Comparison of ENCODE assay signal across 12 cellular contexts in genomic region chr20:32522525-32522774, GRCh38.
A peak's percentile ranks its signal among the peaks of the same experiment; 100 is the strongest.
DNase-seq lines count a peak whose midpoint lies in the region; ATAC-seq and TF ChIP-seq lines count a peak whose summit lies in the region.
"Had no signal": no experiment of that assay in that cellular context is flagged by ENCODE, and none has a peak within 500 bp of the region (broad histone marks: within the 10 kb centered on the region; RNA-seq: fewer than 3 reads in every experiment).

No MANE protein-coding gene starts in this region.

- H3K36me3 Mint-ChIP-seq in activated CD8-positive, alpha-beta memory T cell treated with anti-CD3 and anti-CD28 coated beads, Interleukin-2, amount 10 ng/mL, durations not matched to agents 7 days and 5 days = peaks cover 3% of the 10 kb centered on the region

- TF ChIP-seq CTCF in GM13977 (IDR thresholded peaks at IDR 0.05; ENCODE audit: extremely low read depth, insufficient read depth, missing control alignments) = no peak

- no peaks in the 10 kb centered on the region for H3K9me3 Mint-ChIP-seq in activated CD8-positive, alpha-beta memory T cell treated with anti-CD3 and anti-CD28 coated beads, Interleukin-2, amount 10 ng/mL, durations not matched to agents 7 days and 5 days (ENCODE audit: low read depth)
- H3K9me3 Mint-ChIP-seq: stimulated activated naive B cell treated with anti-CD40 and anti-IgM and Interleukin-4, amounts not matched to agents 10 μg/mL and 1 μg/mL and 100 μg/mL, for 72 hours had no signal

- no peaks in the 10 kb centered on the region for H3K27me3 Mint-ChIP-seq in activated CD8-positive, alpha-beta memory T cell treated with anti-CD3 and anti-CD28 coated beads, Interleukin-2, amount 10 ng/mL, durations not matched to agents 7 days and 5 days
- H3K27me3 Mint-ChIP-seq: stimulated activated naive B cell treated with anti-CD40 and anti-IgM and Interleukin-4, amounts not matched to agents 10 μg/mL and 1 μg/mL and 100 μg/mL, for 72 hours had no signal

- intact Hi-C loops in posterior vena cava (cut with DNase I) (loop anchor here in 1 of 2 donors (2.0 to 10.0 kb wide), 2 partner anchors 128 to 262 kb away; no protein-coding TSS in a partner anchor), Right ventricle myocardium superior (cut with DNase I) (no loop called here)

- peaks cover 54% of the 10 kb centered on the region for H3K4me1 Mint-ChIP-seq in activated CD8-positive, alpha-beta memory T cell treated with anti-CD3 and anti-CD28 coated beads, Interleukin-2, amount 10 ng/mL, durations not matched to agents 7 days and 5 days

- H3K27ac Mint-ChIP-seq in activated CD8-positive, alpha-beta memory T cell treated with anti-CD3 and anti-CD28 coated beads, Interleukin-2, amount 10 ng/mL, durations not matched to agents 7 days and 5 days = peak overlapping the region; percentile 59
- H3K27ac Mint-ChIP-seq: stimulated activated naive B cell treated with anti-CD40 and anti-IgM and Interleukin-4, amounts not matched to agents 10 μg/mL and 1 μg/mL and 100 μg/mL, for 72 hours had no signal

- ATAC-seq in activated CD8-positive, alpha-beta memory T cell treated with anti-CD3 and anti-CD28 coated beads, Interleukin-2, amount 10 ng/mL, durations not matched to agents 7 days and 5 days = no peak
- ATAC-seq in Right ventricle myocardium superior (ENCODE audit: poor library complexity) = no peak

- in situ Hi-C loops in GM13977 (cut with MboI; ENCODE audit: low pct_unique_long_range_greater_than_20kb, low sequenced_read_pairs, unreplicated experiment) = loop anchor here (10.0 kb wide), 1 partner anchor 122 kb away; no protein-coding TSS in a partner anchor

- peak overlapping the region; percentile 13 for H3K27ac ChIP-seq in angular gyrus (ENCODE audit: low read depth, low read length)
- H3K27ac ChIP-seq: foreskin keratinocyte, PC-9 had no signal

- H3K4me3 Mint-ChIP-seq in activated CD8-positive, alpha-beta memory T cell treated with anti-CD3 and anti-CD28 coated beads, Interleukin-2, amount 10 ng/mL, durations not matched to agents 7 days and 5 days = no peak overlapping the region
- H3K4me3 Mint-ChIP-seq: stimulated activated naive B cell treated with anti-CD40 and anti-IgM and Interleukin-4, amounts not matched to agents 10 μg/mL and 1 μg/mL and 100 μg/mL, for 72 hours had no signal

- no peak for DNase-seq in activated CD8-positive, alpha-beta memory T cell treated with anti-CD3 and anti-CD28 coated beads, Interleukin-2, amount 10 ng/mL, durations not matched to agents 7 days and 5 days
- no peak for DNase-seq in activated CD8-positive, alpha-beta memory T cell treated with anti-CD3 and anti-CD28 coated beads for 24 hours
- DNase-seq in NCI-H1092 treated with DMSO at 0.1 percent for 48 hours (lab: John Stamatoyannopoulos, UW) = peak; percentile 46
- peak; percentile 49 for DNase-seq in posterior vena cava (ENCODE audit: low spot score)
- no peak for DNase-seq in Right ventricle myocardium superior
- DNase-seq in GM13977 (ENCODE audit: low spot score) = no peak
- no peak for DNase-seq in NCI-H2227 (lab: John Stamatoyannopoulos, UW; ENCODE audit: unreplicated experiment)
- DNase-seq: activated CD8-positive, alpha-beta memory T cell treated with anti-CD3 and anti-CD28 coated beads, Interleukin-2, amount 50 U/mL, for 4 hours; foreskin keratinocyte; PC-9; stimulated activated naive B cell treated with anti-CD40 and anti-IgM and Interleukin-4, amounts not matched to agents 10 μg/mL and 1 μg/mL and 100 μg/mL, for 72 hours had no signal

- CTCF ChIA-PET in activated CD8-positive, alpha-beta memory T cell treated with anti-CD3 and anti-CD28 coated beads, Interleukin-2, amount 10 ng/mL, durations not matched to agents 7 days and 5 days (lab: Charles Lee) = interaction anchor here (0.7 to 8.9 kb wide), 17 partner anchors 10 to 414 kb away, joined by 3 to 175 read pairs (median 5); partner anchors contain the start of gene C20orf203

Comparison
In these comparisons a context has a peak if more than half of its experiments do, and no peak if none do; other contexts are left out.
1. DNase-seq: peak in NCI-H1092 treated with DMSO at 0.1 percent for 48 hours (single experiment) and posterior vena cava (single experiment); none in activated CD8-positive, alpha-beta memory T cell treated with anti-CD3 and anti-CD28 coated beads, Interleukin-2, amount 10 ng/mL, durations not matched to agents 7 days and 5 days (single experiment), activated CD8-positive, alpha-beta memory T cell treated with anti-CD3 and anti-CD28 coated beads for 24 hours (single experiment), Right ventricle myocardium superior (single experiment), GM13977 (single experiment) and NCI-H2227 (single experiment).